ENCODE assay signal across 1 cellular context in the genomic region with DNA sequence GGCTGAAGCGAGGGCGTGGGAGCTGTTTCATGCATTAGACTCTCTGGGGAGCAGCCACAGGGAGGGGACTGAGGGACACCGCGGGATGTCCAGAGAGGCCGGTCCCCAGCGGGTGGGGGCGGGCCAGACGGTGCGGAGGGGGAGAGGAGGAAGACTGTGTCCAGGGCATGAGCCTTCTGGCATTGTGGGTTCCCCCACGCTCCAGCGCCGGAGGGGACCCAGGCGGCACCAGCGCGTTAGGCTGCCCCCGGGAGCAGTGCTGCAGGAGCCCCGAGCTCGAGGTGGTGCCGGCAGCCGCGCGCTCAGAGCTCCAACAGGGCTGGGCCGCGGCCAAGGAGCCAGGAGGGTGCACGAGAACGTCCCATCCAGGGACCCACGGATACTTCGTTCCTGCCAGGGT.
TF ChIP-seq lines count a peak whose summit lies in the region.

No MANE protein-coding gene starts in this region.

TF ChIP-seq in H1, 55 proteins besides CTCF, POLR2A, EP300 and RAD21:
- TF ChIP-seq GTF2F1 (IDR thresholded peaks at IDR 0.05; ENCODE audit: borderline replicate concordance, low read depth, low read length) (no peak), TAF1 (IDR thresholded peaks at IDR 0.05; ENCODE audit: low read depth, low read length) (no peak), KDM5A (IDR thresholded peaks at IDR 0.05; ENCODE audit: low read length) (no peak), CBX5 (IDR thresholded peaks at IDR 0.05; ENCODE audit: low read depth, low read length) (no peak), CEBPB (IDR thresholded peaks at IDR 0.05; ENCODE audit: low read depth, low read length) (no peak), SIX5 (IDR thresholded peaks at IDR 0.05; ENCODE audit: low read depth, low read length) (no peak), BRCA1 (IDR thresholded peaks at IDR 0.05; ENCODE audit: low read depth, low read length) (no peak), JUN (IDR thresholded peaks at IDR 0.05; ENCODE audit: low read depth, low read length) (no peak), BACH1 (IDR thresholded peaks at IDR 0.05; ENCODE audit: low read length) (no peak), RXRA (IDR thresholded peaks at IDR 0.05; ENCODE audit: insufficient read depth, low read depth, low read length) (no peak), POU5F1 (IDR thresholded peaks at IDR 0.05; ENCODE audit: low read depth, low read length) (no peak)
